Comparison of ENCODE assay signal across 13 cellular contexts in genomic region chr9:104885818-104886709, GRCh38.
"Had no signal": no experiment of that assay in that cellular context is flagged by ENCODE, and none has a peak within 500 bp of the region (broad histone marks: within the 10 kb centered on the region; RNA-seq: fewer than 3 reads in every experiment).

No MANE protein-coding gene starts in this region.

- H3K27ac ChIP-seq: body of pancreas, left ventricle myocardium inferior, parathyroid adenoma, thyroid gland had no signal

- H3K27me3 Mint-ChIP-seq: activated naive CD4-positive, alpha-beta T cell treated with anti-CD3 and anti-CD28 coated beads, Interleukin-2, amount 50 U/mL, for 24 hours had no signal

- DNase-seq: activated effector memory CD4-positive, alpha-beta T cell treated with Interleukin-2 at 50 U/mL for 16 hours; activated T-cell treated with anti-CD3 and anti-CD28 coated beads, Interleukin-2, amount 50 U/mL, for 1 hour; amniotic stem cell; body of pancreas; central memory CD4-positive, alpha-beta T cell; hippocampal formation; left ventricle myocardium inferior; mesenchymal stem cell; retina; stimulated activated CD4-positive, alpha-beta T cell treated with anti-CD3 and anti-CD28 coated beads, Interleukin-15, amount 100 ng/mL, for 24 hours; thyroid gland had no signal

- H3K4me1 ChIP-seq: parathyroid adenoma had no signal

- H3K4me3 Mint-ChIP-seq: activated naive CD4-positive, alpha-beta T cell treated with anti-CD3 and anti-CD28 coated beads, Interleukin-2, amount 50 U/mL, for 24 hours had no signal

- H3K9me3 ChIP-seq: body of pancreas, left ventricle myocardium inferior, thyroid gland had no signal

- H3K27ac Mint-ChIP-seq: activated naive CD4-positive, alpha-beta T cell treated with anti-CD3 and anti-CD28 coated beads, Interleukin-2, amount 50 U/mL, for 24 hours had no signal

- H3K4me3 ChIP-seq: body of pancreas, left ventricle myocardium inferior, thyroid gland had no signal

- H3K4me1 Mint-ChIP-seq: activated naive CD4-positive, alpha-beta T cell treated with anti-CD3 and anti-CD28 coated beads, Interleukin-2, amount 50 U/mL, for 24 hours had no signal

- H3K27me3 ChIP-seq: body of pancreas, thyroid gland had no signal

- ATAC-seq: body of pancreas had no signal
